ENCODE assay signal across 8 cellular contexts in the genomic region with DNA sequence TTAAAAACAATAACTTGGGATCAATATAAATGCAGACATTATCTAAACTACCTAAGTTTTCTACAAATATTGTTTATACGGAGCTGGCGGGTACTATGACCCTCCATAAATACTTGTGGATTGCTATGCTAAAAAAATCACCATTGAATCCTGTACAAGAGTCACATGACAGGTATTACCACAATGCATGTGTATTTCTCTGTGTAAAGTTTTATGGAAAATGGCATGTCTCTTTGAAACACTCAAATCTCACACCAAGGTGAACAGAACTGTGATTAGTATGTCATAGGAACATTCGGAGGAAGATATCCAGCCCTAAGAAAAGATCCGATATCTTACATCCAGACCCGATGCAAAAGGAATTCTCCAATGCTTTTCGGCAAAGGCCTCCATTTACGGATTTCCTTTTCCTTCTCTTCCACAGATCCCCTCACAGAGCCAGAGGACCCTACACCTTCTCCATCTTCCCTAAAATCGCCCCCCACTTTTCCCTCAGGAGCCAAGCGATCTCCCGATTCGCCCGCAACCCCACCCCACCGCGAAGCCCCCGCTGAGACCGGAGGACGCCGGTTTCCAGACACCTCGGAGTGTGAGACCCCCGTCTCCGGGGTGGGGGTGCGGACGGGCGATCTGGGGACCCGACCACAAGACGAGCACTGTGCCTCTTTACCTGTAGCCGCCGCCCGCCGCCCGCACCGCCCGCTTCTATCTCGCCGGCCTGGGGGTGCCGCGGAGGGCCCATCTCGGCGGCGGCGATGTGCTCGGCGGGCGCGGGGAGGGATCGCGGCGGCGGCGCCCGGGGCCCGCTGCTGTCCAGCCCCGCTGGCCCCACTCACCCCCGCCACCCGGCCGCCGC. TPM values are rescaled to one million over a fixed set of nuclear protein-coding genes. Genes with fewer than 3 reads are reported as not detected.
DNase-seq lines count a peak whose midpoint lies in the region; FAIRE-seq and TF ChIP-seq lines count a peak whose summit lies in the region.

No MANE protein-coding gene starts in this region.

- DNase-seq in EH (ENCODE audit: low read depth) (peak; percentile 14), H54 (ENCODE audit: insufficient read length, low spot score) (no peak), foreskin fibroblast (peak in 1 of 2 donors; percentile 15), foreskin melanocyte (no peak), NOMO-1 treated with DMSO at 0.1 percent for 48 hours (lab: John Stamatoyannopoulos, UW; ENCODE audit: unreplicated experiment) (no peak), H4 (ENCODE audit: low spot score) (no peak)

- no peaks in the 10 kb centered on the region for H3K36me3 ChIP-seq in rectal smooth muscle tissue (ENCODE audit: control insufficient read depth, insufficient read depth, low read length)

- no peaks in the 10 kb centered on the region for H3K27me3 ChIP-seq in rectal smooth muscle tissue (ENCODE audit: control insufficient read depth, insufficient read depth, low read length)

- H3K9ac ChIP-seq in rectal smooth muscle tissue (ENCODE audit: low read length) = peak overlapping the region; percentile 49

- H3K27ac ChIP-seq in VCaP (peak overlapping the region; percentile 80), rectal smooth muscle tissue (ENCODE audit: low read depth, low read length) (peak overlapping the region; percentile 55)

- peaks cover 10% of the 10 kb centered on the region for H3K4me1 ChIP-seq in rectal smooth muscle tissue (ENCODE audit: control insufficient read depth, insufficient read depth, low read length)

- TF ChIP-seq POLR2A in H54 (IDR thresholded peaks at IDR 0.05; ENCODE audit: low read depth, low read length) = peak; percentile 43; the same call in 1 of the 2 replicates

- peak overlapping the region; percentile 79 to 85 for H3K4me3 ChIP-seq in foreskin fibroblast (ENCODE audit: low read depth in 1 of 2, low read length in 2 of 2)
- H3K4me3 ChIP-seq in rectal smooth muscle tissue (ENCODE audit: low read length) = peak overlapping the region; percentile 78

- TF ChIP-seq CTCF in VCaP (conservative IDR thresholded peaks at IDR 0.05) = no peak
- no peak for TF ChIP-seq CTCF in foreskin fibroblast (IDR thresholded peaks at IDR 0.05; ENCODE audit: low read depth, low read length)

- no peak for FAIRE-seq in H54 (lab: Jason Lieb, UNC)

RNA-seq across cellular contexts. Expression of a gene that starts 1.2 kb away (rescaled TPM):
- total RNA-seq in H4 (2014; rRNA removed; shearing (Covaris generic)) = 15.5 and 16.5 TPM in 2 replicates
